In genomic region chr11:113411536-113411935, GRCh38 we compare ENCODE assay signal across 29 cellular contexts. TPM values are rescaled to one million over a fixed set of nuclear protein-coding genes. Genes with fewer than 3 reads are reported as not detected.
DNase-seq lines count a peak whose midpoint lies in the region; TF ChIP-seq lines count a peak whose summit lies in the region.
"Had no signal": no experiment of that assay in that cellular context is flagged by ENCODE, and none has a peak within 500 bp of the region (broad histone marks: within the 10 kb centered on the region; RNA-seq: fewer than 3 reads in every experiment).

No MANE protein-coding gene starts in this region.

- TF ChIP-seq CTCF in osteoblast (IDR thresholded peaks at IDR 0.05; ENCODE audit: extremely low read depth, low read depth, low read length) (no peak), hepatocyte (IDR thresholded peaks at IDR 0.05; ENCODE audit: poor library complexity) (no peak)

- no peaks in the 10 kb centered on the region for H3K9me2 ChIP-seq in hepatocyte (replicated peaks; ENCODE audit: insufficient read depth)

- H3K36me3 ChIP-seq in osteoblast (ENCODE audit: insufficient read depth, low read length) (no peaks in the 10 kb centered on the region), MG63 (no peaks in the 10 kb centered on the region), hepatocyte (replicated peaks; ENCODE audit: insufficient read depth, low read depth) (no peaks in the 10 kb centered on the region)
- H3K36me3 ChIP-seq: BLaER1 treated with 17β-estradiol and CSF1 and Interleukin-3, amounts not matched to agents 10 nM and 100 nM; SJSA1 had no signal

- no peaks in the 10 kb centered on the region for H3K79me2 ChIP-seq in osteoblast (ENCODE audit: insufficient read depth, low read length)
- no peaks in the 10 kb centered on the region for H3K79me2 ChIP-seq in hepatocyte

- H3K9me3 ChIP-seq in osteoblast (ENCODE audit: low read depth, low read length) (no peaks in the 10 kb centered on the region), MG63 (no peaks in the 10 kb centered on the region), hepatocyte (ENCODE audit: low read depth) (no peaks in the 10 kb centered on the region)
- H3K9me3 ChIP-seq: A549; BLaER1 treated with 17β-estradiol and CSF1 and Interleukin-3, amounts not matched to agents 10 nM and 100 nM; SJSA1 had no signal

- H3K27me3 ChIP-seq in osteoblast (ENCODE audit: insufficient read depth, low read length): peaks cover 14% of the 10 kb centered on the region
- H3K27me3 ChIP-seq in MG63: no peaks in the 10 kb centered on the region
- no peaks in the 10 kb centered on the region for H3K27me3 ChIP-seq in hepatocyte
- H3K27me3 ChIP-seq: BLaER1 treated with 17β-estradiol and CSF1 and Interleukin-3, amounts not matched to agents 10 nM and 100 nM; SJSA1 had no signal

- no peak overlapping the region for H3K27ac ChIP-seq in osteoblast (ENCODE audit: low read depth, low read length)
- no peak overlapping the region for H3K27ac ChIP-seq in hepatocyte
- H3K27ac ChIP-seq: A549; BLaER1 treated with 17β-estradiol and CSF1 and Interleukin-3, amounts not matched to agents 10 nM and 100 nM; PC-9; SJSA1 had no signal

- H2AFZ ChIP-seq in osteoblast (ENCODE audit: low read length) (no peak overlapping the region), hepatocyte (no peak overlapping the region)
- H2AFZ ChIP-seq: PC-9 had no signal

- no peak overlapping the region for H3K4me3 ChIP-seq in osteoblast (ENCODE audit: insufficient read depth, low read length)
- no peak overlapping the region for H3K4me3 ChIP-seq in MG63
- H3K4me3 ChIP-seq in hepatocyte: no peak overlapping the region
- H3K4me3 ChIP-seq: A549; BLaER1 treated with 17β-estradiol and CSF1 and Interleukin-3, amounts not matched to agents 10 nM and 100 nM; PC-9; SJSA1 had no signal

- WGBS in hepatocyte (ENCODE audit: low lambda C conversion rate, missing lambda C conversion rate): 86% methylated on average over 3 of the region's 3 CpGs

- DNase-seq in NCI-H1092 (lab: John Stamatoyannopoulos, UW) (peak; percentile 29), NCI-H2107 treated with DMSO at 0.1 percent for 48 hours (lab: John Stamatoyannopoulos, UW; ENCODE audit: unreplicated experiment) (peak; percentile 56), NCI-H524 treated with DMSO at 0.1 percent for 48 hours (lab: John Stamatoyannopoulos, UW) (peak; percentile 18), osteoblast (ENCODE audit: insufficient read length, low spot score, missing footprints) (peak; percentile 58), MG63 (no peak), hepatocyte (ENCODE audit: low spot score) (no peak)
- no peak for DNase-seq in stimulated activated CD4-positive, alpha-beta T cell treated with anti-CD3 and anti-CD28 coated beads, Interleukin-4, amount 100 ng/mL, for 4 hours
- DNase-seq: AML-193; CD4-positive, alpha-beta T cell; COR-L47; DMS79; GF-D8; HCEC 1CT; IMR-90; KG1; MM.1S; NCI-H1048; NCI-H1436; NCI-H187; NCI-H446 treated with DMSO at 0.1 percent for 48 hours; NCI-H774; PC-9; T-cell had no signal

- H3K4me2 ChIP-seq in osteoblast (ENCODE audit: insufficient read depth, low read length) (no peak overlapping the region), hepatocyte (no peak overlapping the region)
- H3K4me2 ChIP-seq: A549, PC-9 had no signal

- H4K20me1 ChIP-seq in osteoblast (ENCODE audit: insufficient read depth, low read length) (no peaks in the 10 kb centered on the region), hepatocyte (ENCODE audit: insufficient read depth, poor library complexity, severe bottlenecking) (no peaks in the 10 kb centered on the region)
- H4K20me1 ChIP-seq: BLaER1 treated with 17β-estradiol and CSF1 and Interleukin-3, amounts not matched to agents 10 nM and 100 nM had no signal

- no peaks in the 10 kb centered on the region for H3K4me1 ChIP-seq in osteoblast (ENCODE audit: insufficient read depth, low read length)
- H3K4me1 ChIP-seq in hepatocyte (ENCODE audit: insufficient read depth): no peaks in the 10 kb centered on the region
- H3K4me1 ChIP-seq: A549, SJSA1 had no signal

RNA-seq across cellular contexts. Expression of gene ANKK1, which starts 24.0 kb away (rescaled TPM):
- total RNA-seq in osteoblast (under 0.01 TPM in 1 of 2 replicates, not detected in the other), hepatocyte (0.43 TPM in 1 of 2 replicates, not detected in the other)
- not detected in 2 replicates for total RNA-seq in MG63 (2014; rRNA removed; shearing (Covaris generic); ENCODE audit: low replicate concordance)
- 0.13 TPM in 1 of 2 replicates, not detected in the other for polyA plus RNA-seq in hepatocyte
- total RNA-seq: H1; IMR-90; PC-9; Right ventricle myocardium inferior; SJSA1; T-helper 2 cell treated with Interferon-gamma antibody and Interleukin-4, amounts not matched to agents 100 ng/mL and 5 ng/mL, for 36 hours had no signal
- polyA plus RNA-seq: IMR-90 had no signal

Comparison
In these comparisons a context has a peak if more than half of its experiments do, and no peak if none do; other contexts are left out.
1. DNase-seq: peak in NCI-H1092 (single experiment), NCI-H2107 treated with DMSO at 0.1 percent for 48 hours (single experiment), NCI-H524 treated with DMSO at 0.1 percent for 48 hours (single experiment) and osteoblast (single experiment); none in stimulated activated CD4-positive, alpha-beta T cell treated with anti-CD3 and anti-CD28 coated beads, Interleukin-4, amount 100 ng/mL, for 4 hours (0 of 2), MG63 (single experiment) and hepatocyte (single experiment).